ENCODE assay signal across 23 cellular contexts in genomic region chr21:42421018-42421793, GRCh38. TPM values are rescaled to one million over a fixed set of nuclear protein-coding genes. Genes with fewer than 3 reads are reported as not detected.
DNase-seq lines count a peak whose midpoint lies in the region; ATAC-seq and TF ChIP-seq lines count a peak whose summit lies in the region.
"Had no signal": no experiment of that assay in that cellular context is flagged by ENCODE, and none has a peak within 500 bp of the region (broad histone marks: within the 10 kb centered on the region; RNA-seq: fewer than 3 reads in every experiment).

No MANE protein-coding gene starts in this region.

- no peak overlapping the region for H4K12ac ChIP-seq in trophoblast cell (ENCODE audit: low read depth, low read length)

- H3K4me3 Mint-ChIP-seq in CD4-positive, alpha-beta memory T cell = peak overlapping the region; percentile 27 to 85 (median 48)
- peak overlapping the region; percentile 8 for H3K4me3 Mint-ChIP-seq in activated CD8-positive, alpha-beta T cell treated with anti-CD3 and anti-CD28 coated beads, Interleukin-2, amount 10 ng/mL, durations not matched to agents 7 days and 5 days
- peak overlapping the region in 3 of 5 donors; percentile 39 to 41 (median 41) for H3K4me3 Mint-ChIP-seq in immature natural killer cell
- H3K4me3 Mint-ChIP-seq: brain; dendritic cell treated with granulocyte-macrophage colony-stimulating factor and Interleukin-4, amounts not matched to agents 40 ng/mL and 50 ng/mL, for 4 days; GM23338; type B pancreatic cell had no signal

- H4K91ac ChIP-seq in trophoblast cell (ENCODE audit: low read depth, low read length) = no peak overlapping the region

- H3K36me3 Mint-ChIP-seq in CD4-positive, alpha-beta memory T cell = peaks cover 61 to 83% of the 10 kb centered on the region in 2 donors
- peaks cover 90% of the 10 kb centered on the region for H3K36me3 Mint-ChIP-seq in activated CD8-positive, alpha-beta T cell treated with anti-CD3 and anti-CD28 coated beads, Interleukin-2, amount 10 ng/mL, durations not matched to agents 7 days and 5 days (ENCODE audit: low read depth)
- peaks cover 0 to 3% (median 0%) of the 10 kb centered on the region in 3 donors for H3K36me3 Mint-ChIP-seq in immature natural killer cell
- H3K36me3 Mint-ChIP-seq: brain, type B pancreatic cell had no signal

- peak; percentile 8 for ATAC-seq in activated CD8-positive, alpha-beta T cell treated with anti-CD3 and anti-CD28 coated beads, Interleukin-2, amount 10 ng/mL, durations not matched to agents 7 days and 5 days
- ATAC-seq: GM23338, K562, left ventricle myocardium superior, pancreas, PC-3, sciatic nerve had no signal

- H2BK120ac ChIP-seq in trophoblast cell (ENCODE audit: insufficient read depth, low read length, poor library complexity) = no peak overlapping the region

- H3K27me3 Mint-ChIP-seq in CD4-positive, alpha-beta memory T cell = no peaks in the 10 kb centered on the region
- H3K27me3 Mint-ChIP-seq in activated CD8-positive, alpha-beta T cell treated with anti-CD3 and anti-CD28 coated beads, Interleukin-2, amount 10 ng/mL, durations not matched to agents 7 days and 5 days (ENCODE audit: low read depth) = no peaks in the 10 kb centered on the region
- peaks cover 34 to 44% (median 39%) of the 10 kb centered on the region in 3 donors for H3K27me3 Mint-ChIP-seq in immature natural killer cell (ENCODE audit: low read depth in 3 of 3)

- H3K27ac Mint-ChIP-seq in CD4-positive, alpha-beta memory T cell = peak overlapping the region; percentile 13 to 86 (median 68)
- H3K27ac Mint-ChIP-seq in activated CD8-positive, alpha-beta T cell treated with anti-CD3 and anti-CD28 coated beads, Interleukin-2, amount 10 ng/mL, durations not matched to agents 7 days and 5 days = peak overlapping the region; percentile 74
- H3K27ac Mint-ChIP-seq in immature natural killer cell = peak overlapping the region in 1 of 6 donors; percentile 31
- H3K27ac Mint-ChIP-seq: dendritic cell treated with granulocyte-macrophage colony-stimulating factor and Interleukin-4, amounts not matched to agents 40 ng/mL and 50 ng/mL, for 4 days; GM23338; type B pancreatic cell had no signal

- H3K4me2 ChIP-seq in BLaER1 treated with 17β-estradiol and CSF1 and Interleukin-3, amounts not matched to agents 10 nM and 100 nM = peak overlapping the region in 6 of 11 experiments; percentile 0 to 46 (median 12); a peak in 8 of 22 replicates
- no peak overlapping the region for H3K4me2 ChIP-seq in trophoblast cell (ENCODE audit: low read length)
- H3K4me2 ChIP-seq: GM23338 had no signal

- POLR2A ChIA-PET in CD4-positive, alpha-beta memory T cell (lab: Charles Lee; ENCODE audit: partially characterized antibody) = interaction anchor here (0.5 to 23.2 kb wide), 6 partner anchors 12 to 59 kb away, joined by 3 to 604 read pairs (median 4); partner anchors contain the start of gene UBASH3A
- POLR2A ChIA-PET in activated CD8-positive, alpha-beta T cell treated with anti-CD3 and anti-CD28 coated beads, Interleukin-2, amount 10 ng/mL, durations not matched to agents 7 days and 5 days (lab: Charles Lee) = interaction anchor here (0.8 to 9.3 kb wide), 5 partner anchors 17 to 266 kb away, joined by 3 to 97 read pairs (median 3); partner anchors contain the start of gene UBASH3A

- peaks cover 63 to 85% (median 74%) of the 10 kb centered on the region in 4 donors for H3K4me1 Mint-ChIP-seq in CD4-positive, alpha-beta memory T cell
- H3K4me1 Mint-ChIP-seq in activated CD8-positive, alpha-beta T cell treated with anti-CD3 and anti-CD28 coated beads, Interleukin-2, amount 10 ng/mL, durations not matched to agents 7 days and 5 days (ENCODE audit: low read depth) = peaks cover 93% of the 10 kb centered on the region
- H3K4me1 Mint-ChIP-seq in immature natural killer cell = peaks cover 58 to 84% of the 10 kb centered on the region in 2 donors

- no peak overlapping the region for H3K27ac ChIP-seq in BLaER1 treated with 17β-estradiol and CSF1 and Interleukin-3, amounts not matched to agents 10 nM and 100 nM
- H3K27ac ChIP-seq in CD4-positive, alpha-beta memory T cell (ENCODE audit: low read depth, low read length) = no peak overlapping the region
- no peak overlapping the region for H3K27ac ChIP-seq in trophoblast cell (ENCODE audit: low read depth, low read length)
- H3K27ac ChIP-seq: pancreas, SJSA1 had no signal

- no peak overlapping the region for H2BK12ac ChIP-seq in trophoblast cell (ENCODE audit: low read length)

- H2AFZ ChIP-seq in trophoblast cell (ENCODE audit: insufficient read depth, low read length, poor library complexity) = no peak overlapping the region
- H2AFZ ChIP-seq: GM23338 had no signal

- H3K79me2 ChIP-seq in trophoblast cell (ENCODE audit: control insufficient read depth, insufficient read depth, low read length, poor library complexity) = no peaks in the 10 kb centered on the region

- no peak overlapping the region for H3K4me3 ChIP-seq in BLaER1 treated with 17β-estradiol and CSF1 and Interleukin-3, amounts not matched to agents 10 nM and 100 nM
- H3K4me3 ChIP-seq in CD4-positive, alpha-beta memory T cell (ENCODE audit: low read length in 2 of 2) = no peak overlapping the region
- no peak overlapping the region for H3K4me3 ChIP-seq in trophoblast cell (ENCODE audit: low read depth, low read length)
- H3K4me3 ChIP-seq: GM23338, K562, pancreas, SJSA1 had no signal

- H3K9ac ChIP-seq in BLaER1 treated with 17β-estradiol and CSF1 and Interleukin-3, amounts not matched to agents 10 nM and 100 nM = no peak overlapping the region
- H3K9ac ChIP-seq in trophoblast cell (ENCODE audit: low read length) = no peak overlapping the region

- H3K9me3 Mint-ChIP-seq in CD4-positive, alpha-beta memory T cell = no peaks in the 10 kb centered on the region
- peaks cover 9% of the 10 kb centered on the region for H3K9me3 Mint-ChIP-seq in activated CD8-positive, alpha-beta T cell treated with anti-CD3 and anti-CD28 coated beads, Interleukin-2, amount 10 ng/mL, durations not matched to agents 7 days and 5 days (ENCODE audit: insufficient read depth)
- peaks cover 0 to 6% (median 0%) of the 10 kb centered on the region in 6 donors for H3K9me3 Mint-ChIP-seq in immature natural killer cell
- H3K9me3 Mint-ChIP-seq: dendritic cell treated with granulocyte-macrophage colony-stimulating factor and Interleukin-4, amounts not matched to agents 40 ng/mL and 50 ng/mL, for 4 days; type B pancreatic cell had no signal

- intact Hi-C loops in CD4-positive, alpha-beta memory T cell (cut with micrococcal nuclease) = no loop called here

- H2BK5ac ChIP-seq in trophoblast cell (ENCODE audit: low read depth, low read length, poor library complexity) = no peak overlapping the region

- H4K20me1 ChIP-seq in BLaER1 treated with 17β-estradiol and CSF1 and Interleukin-3, amounts not matched to agents 10 nM and 100 nM = peaks cover 0 to 13% (median 0%) of the 10 kb centered on the region in 11 experiments; a peak in 8 of 22 replicates

- no peak for TF ChIP-seq CTCF in GM13976 (IDR thresholded peaks at IDR 0.05; ENCODE audit: borderline replicate concordance, control extremely low read depth, extremely low read depth, insufficient read depth, missing control alignments)

- peaks cover 30 to 66% (median 38%) of the 10 kb centered on the region in 10 experiments for H3K4me1 ChIP-seq in BLaER1 treated with 17β-estradiol and CSF1 and Interleukin-3, amounts not matched to agents 10 nM and 100 nM
- H3K4me1 ChIP-seq in CD4-positive, alpha-beta memory T cell (ENCODE audit: insufficient read depth, low read length) = peaks cover 85% of the 10 kb centered on the region
- H3K4me1 ChIP-seq in trophoblast cell (ENCODE audit: control insufficient read depth in 1 of 2, insufficient read depth in 2 of 2, low read length in 2 of 2) = no peaks in the 10 kb centered on the region
- H3K4me1 ChIP-seq: pancreas, SJSA1 had no signal

- H3K18ac ChIP-seq in trophoblast cell (ENCODE audit: low read length) = no peak overlapping the region

- CTCF ChIA-PET in CD4-positive, alpha-beta memory T cell (lab: Charles Lee; ENCODE audit: partially characterized antibody) = interaction anchor here (0.6 to 4.0 kb wide), 8 partner anchors 9 to 256 kb away, joined by 3 to 19 read pairs (median 6); partner anchors contain the start of gene UBASH3A
- CTCF ChIA-PET in activated CD8-positive, alpha-beta T cell treated with anti-CD3 and anti-CD28 coated beads, Interleukin-2, amount 10 ng/mL, durations not matched to agents 7 days and 5 days (lab: Charles Lee) = interaction anchor here (1.1 to 7.0 kb wide), 13 partner anchors 10 to 276 kb away, joined by 3 to 76 read pairs (median 5); partner anchors contain the start of gene UBASH3A

- in situ Hi-C loops in GM13976 (cut with MboI; ENCODE audit: low sequenced_read_pairs, unreplicated experiment) = no loop called here

- WGBS in trophoblast cell (ENCODE audit: extremely low coverage, insufficient coverage, insufficient read length) = no CpG with 5 or more reads among the region's 3 CpGs

- no peak overlapping the region for H2AK5ac ChIP-seq in trophoblast cell (ENCODE audit: low read length)

- DNase-seq in CD4-positive, alpha-beta memory T cell = no peak
- peak; percentile 54 for DNase-seq in activated CD8-positive, alpha-beta T cell treated with anti-CD3 and anti-CD28 coated beads, Interleukin-2, amount 10 ng/mL, durations not matched to agents 7 days and 5 days
- no peak for DNase-seq in immature natural killer cell
- no peak for DNase-seq in trophoblast cell
- no peak for DNase-seq in HK-2 (ENCODE audit: unreplicated experiment)
- no peak for DNase-seq in GM13976 (ENCODE audit: low spot score)
- DNase-seq in epidermal melanocyte (ENCODE audit: insufficient read length, low spot score) = no peak
- DNase-seq: activated CD4-positive, CD25-positive, alpha-beta regulatory T cell treated with anti-CD3 and anti-CD28 coated beads, Interleukin-2, amount 50 U/mL, for 72 hours; activated gamma-delta T cell; left ventricle myocardium superior; NCI-H2081 treated with DMSO at 0.1 percent for 48 hours; pancreas; PC-3; stimulated activated CD4-positive, alpha-beta T cell treated with anti-CD3 and anti-CD28 coated beads, Interleukin-4, amount 100 ng/mL, for 24 hours had no signal

- H3K79me1 ChIP-seq in trophoblast cell (ENCODE audit: low read length) = no peaks in the 10 kb centered on the region

- peaks cover 0 to 9% (median 0%) of the 10 kb centered on the region in 11 experiments; a peak in 5 of 22 replicates for H3K27me3 ChIP-seq in BLaER1 treated with 17β-estradiol and CSF1 and Interleukin-3, amounts not matched to agents 10 nM and 100 nM
- H3K27me3 ChIP-seq in CD4-positive, alpha-beta memory T cell (ENCODE audit: insufficient read depth, low read length) = no peaks in the 10 kb centered on the region
- H3K27me3 ChIP-seq in trophoblast cell (ENCODE audit: insufficient read depth, low read length) = no peaks in the 10 kb centered on the region
- H3K27me3 ChIP-seq: pancreas, SJSA1 had no signal

- no peaks in the 10 kb centered on the region; a peak in 1 of 22 replicates for H3K36me3 ChIP-seq in BLaER1 treated with 17β-estradiol and CSF1 and Interleukin-3, amounts not matched to agents 10 nM and 100 nM
- H3K36me3 ChIP-seq in CD4-positive, alpha-beta memory T cell (ENCODE audit: insufficient read depth, low read length) = peaks cover 46% of the 10 kb centered on the region
- no peaks in the 10 kb centered on the region for H3K36me3 ChIP-seq in trophoblast cell (ENCODE audit: control insufficient read depth in 1 of 2, insufficient read depth in 2 of 2, low read length in 2 of 2)
- H3K36me3 ChIP-seq: pancreas, SJSA1 had no signal

- no peak overlapping the region for H3K23ac ChIP-seq in trophoblast cell (ENCODE audit: low read length)

- no peak overlapping the region for H3K14ac ChIP-seq in trophoblast cell (ENCODE audit: low read length)

- no peak overlapping the region for H3K4ac ChIP-seq in trophoblast cell (ENCODE audit: low read depth, low read length)

- peaks cover 18 to 34% (median 30%) of the 10 kb centered on the region in 11 experiments for H3K9me3 ChIP-seq in BLaER1 treated with 17β-estradiol and CSF1 and Interleukin-3, amounts not matched to agents 10 nM and 100 nM (replicated peaks in 1 of 11)
- no peaks in the 10 kb centered on the region for H3K9me3 ChIP-seq in CD4-positive, alpha-beta memory T cell (ENCODE audit: control insufficient read depth in 1 of 2, low read length in 2 of 2)
- H3K9me3 ChIP-seq in trophoblast cell (ENCODE audit: insufficient read depth, low read depth, low read length) = peaks cover 5% of the 10 kb centered on the region
- H3K9me3 ChIP-seq: pancreas, SJSA1 had no signal

- H4K8ac ChIP-seq in trophoblast cell (ENCODE audit: low read depth, low read length) = no peak overlapping the region

RNA-seq across cellular contexts. Expression of gene UBASH3A, which starts 17.5 kb away (rescaled TPM):
- 10 to 100 TPM; 79.3 to 93.6 TPM for total RNA-seq in CD4-positive, alpha-beta memory T cell
- 10 to 100 TPM; 43.1 to 58.0 TPM for polyA plus RNA-seq in CD4-positive, alpha-beta memory T cell
- total RNA-seq in activated CD8-positive, alpha-beta T cell treated with anti-CD3 and anti-CD28 coated beads, Interleukin-2, amount 10 ng/mL, durations not matched to agents 7 days and 5 days = 10 to 100 TPM; 68.7 to 74.0 TPM
- under 1 TPM in 2 of 3 donors, not detected in 1; 0.38 to 0.58 TPM for polyA plus RNA-seq in immature natural killer cell
- polyA plus RNA-seq in trophoblast cell (2013) = 0.01 TPM in 1 of 2 replicates, not detected in the other
- total RNA-seq: epithelial cell of proximal tubule, GM23338, left ventricle myocardium superior, SJSA1 had no signal
- polyA plus RNA-seq: GM23338 had no signal

RNA-seq across cellular contexts. Expression of gene TMPRSS3, which starts 25.4 kb away (rescaled TPM):
- 1 to 10 TPM; 1.8 to 3.2 TPM for total RNA-seq in CD4-positive, alpha-beta memory T cell
- polyA plus RNA-seq in CD4-positive, alpha-beta memory T cell = 1 to 10 TPM; 4.2 to 4.5 TPM
- 10 to 100 TPM in 1 of 2 experiments, 1 to 10 TPM in 1; 9.9 to 10.1 TPM for total RNA-seq in activated CD8-positive, alpha-beta T cell treated with anti-CD3 and anti-CD28 coated beads, Interleukin-2, amount 10 ng/mL, durations not matched to agents 7 days and 5 days
- polyA plus RNA-seq in immature natural killer cell = under 1 TPM in 1 of 3 donors, not detected in 2; 0.30 TPM
- 0.08 and 0.18 TPM in 2 replicates for polyA plus RNA-seq in trophoblast cell (2013)
- total RNA-seq: K562, left ventricle myocardium superior, PC-3, sciatic nerve had no signal
- polyA plus RNA-seq: GM23338 had no signal

RNA-seq across cellular contexts. Expression of gene TFF1, which starts 54.9 kb away (rescaled TPM):
- total RNA-seq in CD4-positive, alpha-beta memory T cell = not detected
- not detected for polyA plus RNA-seq in CD4-positive, alpha-beta memory T cell
- not detected for total RNA-seq in activated CD8-positive, alpha-beta T cell treated with anti-CD3 and anti-CD28 coated beads, Interleukin-2, amount 10 ng/mL, durations not matched to agents 7 days and 5 days
- not detected for polyA plus RNA-seq in immature natural killer cell
- 10.1 and 13.5 TPM in 2 replicates for polyA plus RNA-seq in trophoblast cell (2013)
- total RNA-seq: epithelial cell of proximal tubule, GM23338, left ventricle myocardium superior, sciatic nerve, SJSA1 had no signal
- polyA plus RNA-seq: GM23338, K562 had no signal
